In genomic region chr3:101467310-101467663, GRCh38 we compare ENCODE assay signal across 8 cellular contexts. TPM values are rescaled to one million over a fixed set of nuclear protein-coding genes. Genes with fewer than 3 reads are reported as not detected.
DNase-seq lines count a peak whose midpoint lies in the region; ATAC-seq and TF ChIP-seq lines count a peak whose summit lies in the region.
"Not testable (repeated sequence)": the region's sequence is repeated elsewhere in the genome, so short reads cannot be mapped to it uniquely, and the experiment has no call there.

No MANE protein-coding gene starts in this region.

- not testable (repeated sequence) for TF ChIP-seq CTCF in WTC11 (IDR thresholded peaks at IDR 0.05); natural killer cell (IDR thresholded peaks at IDR 0.05); progenitor cell of endocrine pancreas (IDR thresholded peaks at IDR 0.05; ENCODE audit: unreplicated experiment)

- not testable (repeated sequence) for ATAC-seq in CD4-positive, CD25-positive, alpha-beta regulatory T cell (ENCODE audit: low read depth in 2 of 2); WTC11; effector memory CD8-positive, alpha-beta T cell (replicated peaks); natural killer cell

- H3K27ac ChIP-seq in CD4-positive, CD25-positive, alpha-beta regulatory T cell (ENCODE audit: insufficient read depth, low read length, poor library complexity, severe bottlenecking); HUES6 (ENCODE audit: low read depth, low read length): not testable (repeated sequence)

- intact Hi-C loops in natural killer cell (cut with micrococcal nuclease), result not testable (repeated sequence)

- H3K36me3 ChIP-seq in CD4-positive, CD25-positive, alpha-beta regulatory T cell (ENCODE audit: control insufficient read depth, insufficient read depth, low read length); HUES6 (ENCODE audit: control insufficient read depth, insufficient read depth, low read length): not testable (repeated sequence)

- CTCF ChIA-PET in WTC11 (lab: Charles Lee), result interaction anchor here (1.1 kb wide), 1 partner anchor 28 kb away, joined by 4 read pairs; no protein-coding TSS in a partner anchor
- CTCF ChIA-PET in activated naive CD4-positive, alpha-beta T cell treated with anti-CD3 and anti-CD28 coated beads, Interleukin-2, amount 10 ng/mL, durations not matched to agents 7 days and 5 days (lab: Charles Lee), result interaction anchor here (1.0 kb wide), 1 partner anchor 12 kb away, joined by 3 read pairs; no protein-coding TSS in a partner anchor

- peak overlapping the region; percentile 64 to 87 (median 72) for H3K4me3 Mint-ChIP-seq in CD4-positive, CD25-positive, alpha-beta regulatory T cell
- H3K4me3 Mint-ChIP-seq in WTC11 (peak overlapping the region; percentile 66), progenitor cell of endocrine pancreas (ENCODE audit: low read depth) (peak overlapping the region; percentile 78)
- peak overlapping the region; percentile 31 for H3K4me3 Mint-ChIP-seq in activated naive CD4-positive, alpha-beta T cell treated with anti-CD3 and anti-CD28 coated beads, Interleukin-2, amount 10 ng/mL, durations not matched to agents 7 days and 5 days
- H3K4me3 Mint-ChIP-seq in effector memory CD8-positive, alpha-beta T cell, result peak overlapping the region in 1 of 2 donors; percentile 65
- H3K4me3 Mint-ChIP-seq in natural killer cell, result not testable (repeated sequence)

- peak overlapping the region; percentile 13 to 92 (median 52) for H3K27ac Mint-ChIP-seq in CD4-positive, CD25-positive, alpha-beta regulatory T cell
- H3K27ac Mint-ChIP-seq in WTC11 (peak overlapping the region; percentile 39; the same call in 1 of the 2 replicates), natural killer cell (peak overlapping the region; percentile 4 to 28), progenitor cell of endocrine pancreas (peak overlapping the region; percentile 91)
- peak overlapping the region; percentile 70 for H3K27ac Mint-ChIP-seq in activated naive CD4-positive, alpha-beta T cell treated with anti-CD3 and anti-CD28 coated beads, Interleukin-2, amount 10 ng/mL, durations not matched to agents 7 days and 5 days
- H3K27ac Mint-ChIP-seq in effector memory CD8-positive, alpha-beta T cell, result peak overlapping the region; percentile 62 to 63

- H3K9me3 Mint-ChIP-seq in CD4-positive, CD25-positive, alpha-beta regulatory T cell, result peaks cover 0 to 12% (median 1%) of the 10 kb centered on the region in 7 donors
- H3K9me3 Mint-ChIP-seq in WTC11 (peaks cover 30% of the 10 kb centered on the region), progenitor cell of endocrine pancreas (ENCODE audit: low read depth) (peaks cover 17% of the 10 kb centered on the region)
- H3K9me3 Mint-ChIP-seq in activated naive CD4-positive, alpha-beta T cell treated with anti-CD3 and anti-CD28 coated beads, Interleukin-2, amount 10 ng/mL, durations not matched to agents 7 days and 5 days, result peaks cover 13% of the 10 kb centered on the region
- H3K9me3 Mint-ChIP-seq in effector memory CD8-positive, alpha-beta T cell; natural killer cell: not testable (repeated sequence)

- peaks cover 33% of the 10 kb centered on the region for H3K36me3 Mint-ChIP-seq in CD4-positive, CD25-positive, alpha-beta regulatory T cell
- H3K36me3 Mint-ChIP-seq in WTC11 (peaks cover 12% of the 10 kb centered on the region), progenitor cell of endocrine pancreas (ENCODE audit: insufficient read depth) (peaks cover 26% of the 10 kb centered on the region)
- peaks cover 46% of the 10 kb centered on the region for H3K36me3 Mint-ChIP-seq in activated naive CD4-positive, alpha-beta T cell treated with anti-CD3 and anti-CD28 coated beads, Interleukin-2, amount 10 ng/mL, durations not matched to agents 7 days and 5 days
- not testable (repeated sequence) for H3K36me3 Mint-ChIP-seq in effector memory CD8-positive, alpha-beta T cell (ENCODE audit: insufficient read depth); natural killer cell

- H3K9ac ChIP-seq in HUES6 (ENCODE audit: low read length), result not testable (repeated sequence)

- not testable (repeated sequence) for H3K4me3 ChIP-seq in CD4-positive, CD25-positive, alpha-beta regulatory T cell (ENCODE audit: low read depth, low read length)
- H3K4me3 ChIP-seq in HUES6 (ENCODE audit: low read depth, low read length) (peak overlapping the region; percentile 60; the same call in 1 of the 2 replicates), iPS-18c (ENCODE audit: insufficient read depth, low read depth, low read length) (peak overlapping the region; percentile 31; the same call in 1 of the 2 replicates)

- not testable (repeated sequence) for DNase-seq in CD4-positive, CD25-positive, alpha-beta regulatory T cell; WTC11 (ENCODE audit: low spot score); activated naive CD4-positive, alpha-beta T cell treated with anti-CD3 and anti-CD28 coated beads, Interleukin-2, amount 10 ng/mL, durations not matched to agents 7 days and 5 days; effector memory CD8-positive, alpha-beta T cell; natural killer cell; progenitor cell of endocrine pancreas (ENCODE audit: low spot score, unreplicated experiment)

- not testable (repeated sequence) for H3K4me1 ChIP-seq in CD4-positive, CD25-positive, alpha-beta regulatory T cell (ENCODE audit: control insufficient read depth, insufficient read depth, low read length, poor library complexity, severe bottlenecking); HUES6 (ENCODE audit: control insufficient read depth, insufficient read depth, low read length)

- H3K27me3 Mint-ChIP-seq in CD4-positive, CD25-positive, alpha-beta regulatory T cell; WTC11 (ENCODE audit: low read depth); activated naive CD4-positive, alpha-beta T cell treated with anti-CD3 and anti-CD28 coated beads, Interleukin-2, amount 10 ng/mL, durations not matched to agents 7 days and 5 days; effector memory CD8-positive, alpha-beta T cell; natural killer cell (ENCODE audit: low read depth in 2 of 2); progenitor cell of endocrine pancreas: not testable (repeated sequence)

- H3K4me1 Mint-ChIP-seq in CD4-positive, CD25-positive, alpha-beta regulatory T cell, result peaks cover 27 to 75% (median 59%) of the 10 kb centered on the region in 4 donors
- H3K4me1 Mint-ChIP-seq in WTC11, result peaks cover 21% of the 10 kb centered on the region
- H3K4me1 Mint-ChIP-seq in activated naive CD4-positive, alpha-beta T cell treated with anti-CD3 and anti-CD28 coated beads, Interleukin-2, amount 10 ng/mL, durations not matched to agents 7 days and 5 days, result peaks cover 32% of the 10 kb centered on the region
- peaks cover 44 to 57% of the 10 kb centered on the region in 2 donors for H3K4me1 Mint-ChIP-seq in effector memory CD8-positive, alpha-beta T cell (ENCODE audit: low read depth in 2 of 2)
- peaks cover 56 to 60% of the 10 kb centered on the region in 2 donors for H3K4me1 Mint-ChIP-seq in natural killer cell
- peaks cover 19% of the 10 kb centered on the region for H3K4me1 Mint-ChIP-seq in progenitor cell of endocrine pancreas (ENCODE audit: low read depth)

- not testable (repeated sequence) for H3K9me3 ChIP-seq in CD4-positive, CD25-positive, alpha-beta regulatory T cell (ENCODE audit: control insufficient read depth in 2 of 2, low read length in 2 of 2); HUES6 (ENCODE audit: control insufficient read depth, insufficient read depth, low read depth, low read length); iPS-18c (ENCODE audit: control insufficient read depth, insufficient read depth, low read length)

- POLR2A ChIA-PET in WTC11 (lab: Charles Lee), result interaction anchor here (0.6 kb wide), 1 partner anchor 109 kb away, joined by 3 read pairs; no protein-coding TSS in a partner anchor

- not testable (repeated sequence) for H3K27me3 ChIP-seq in CD4-positive, CD25-positive, alpha-beta regulatory T cell (ENCODE audit: control insufficient read depth, insufficient read depth, low read length); HUES6 (ENCODE audit: control insufficient read depth, insufficient read depth, low read length)

RNA-seq across cellular contexts. Expression of gene SENP7, which starts 45.7 kb away (rescaled TPM):
- total RNA-seq in CD4-positive, CD25-positive, alpha-beta regulatory T cell, result 49.9 TPM
- 10 to 100 TPM in 1 of 4 donors, 1 to 10 TPM in 3; 7.8 to 12.5 (median 9.6) TPM for polyA plus RNA-seq in CD4-positive, CD25-positive, alpha-beta regulatory T cell
- 9.6 to 10.5 TPM (median 10.2 TPM) in 3 replicates for total RNA-seq in WTC11 (2021)
- 10 to 100 TPM; 41.4 to 60.6 (median 52.7) TPM for total RNA-seq in natural killer cell
- 60.9 and 63.7 TPM in 2 replicates for total RNA-seq in progenitor cell of endocrine pancreas

Comparison
In these comparisons a context has a peak if more than half of its experiments do, and no peak if none do; other contexts are left out.
1. H3K27ac Mint-ChIP-seq: peak in every context shown above with its lines; median percentile 91 in progenitor cell of endocrine pancreas; 70 in activated naive CD4-positive, alpha-beta T cell treated with anti-CD3 and anti-CD28 coated beads, Interleukin-2, amount 10 ng/mL, durations not matched to agents 7 days and 5 days; 62 in effector memory CD8-positive, alpha-beta T cell; 52 in CD4-positive, CD25-positive, alpha-beta regulatory T cell; 39 in WTC11; 16 in natural killer cell.